Comparison of ENCODE assay signal across 1 cellular context in the genomic region with DNA sequence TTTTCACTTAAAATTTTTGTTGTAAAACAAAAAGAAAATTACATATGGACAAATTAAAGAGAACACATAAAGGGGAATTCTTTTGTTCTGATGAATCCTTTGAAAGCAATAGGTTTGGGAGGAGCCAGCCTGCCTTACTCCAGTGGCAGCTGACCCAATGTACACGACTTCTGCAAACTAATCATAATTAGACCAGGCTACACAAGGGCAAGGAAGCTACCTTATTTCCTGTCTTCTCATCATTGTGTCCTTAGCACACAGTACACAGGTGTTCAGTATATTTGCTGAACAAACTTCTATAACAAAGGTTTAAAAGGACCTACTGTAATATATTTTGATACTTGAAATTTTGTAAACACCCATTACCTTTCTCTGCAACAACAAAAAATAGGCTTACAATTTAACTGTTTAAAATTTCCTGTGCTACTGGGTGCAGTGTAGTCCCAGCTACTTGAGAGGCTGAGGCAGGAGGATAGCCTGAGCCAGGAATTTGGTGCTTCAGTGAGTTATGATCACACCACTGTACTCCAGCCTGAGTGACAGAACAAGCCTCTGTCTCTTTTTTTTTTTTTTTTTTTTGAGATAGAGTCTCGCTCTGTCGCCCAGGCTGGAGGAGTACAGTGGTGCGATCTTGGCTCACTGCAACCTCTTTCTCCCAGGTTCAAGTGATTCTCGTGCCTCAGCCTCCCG.
TF ChIP-seq lines count a peak whose summit lies in the region.

No MANE protein-coding gene starts in this region.

TF ChIP-seq in HepG2, 621 proteins besides CTCF, POLR2A, EP300 and RAD21 (continued from another document and continues in another):
- TF ChIP-seq, protein P1, sequence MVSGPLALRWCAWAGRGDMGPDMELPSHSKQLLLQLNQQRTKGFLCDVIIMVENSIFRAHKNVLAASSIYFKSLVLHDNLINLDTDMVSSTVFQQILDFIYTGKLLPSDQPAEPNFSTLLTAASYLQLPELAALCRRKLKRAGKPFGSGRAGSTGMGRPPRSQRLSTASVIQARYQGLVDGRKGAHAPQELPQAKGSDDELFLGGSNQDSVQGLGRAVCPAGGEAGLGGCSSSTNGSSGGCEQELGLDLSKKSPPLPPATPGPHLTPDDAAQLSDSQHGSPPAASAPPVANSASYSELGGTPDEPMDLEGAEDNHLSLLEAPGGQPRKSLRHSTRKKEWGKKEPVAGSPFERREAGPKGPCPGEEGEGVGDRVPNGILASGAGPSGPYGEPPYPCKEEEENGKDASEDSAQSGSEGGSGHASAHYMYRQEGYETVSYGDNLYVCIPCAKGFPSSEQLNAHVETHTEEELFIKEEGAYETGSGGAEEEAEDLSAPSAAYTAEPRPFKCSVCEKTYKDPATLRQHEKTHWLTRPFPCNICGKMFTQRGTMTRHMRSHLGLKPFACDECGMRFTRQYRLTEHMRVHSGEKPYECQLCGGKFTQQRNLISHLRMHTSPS (CRISPR knock-in tag; IDR thresholded peaks at IDR 0.05; ENCODE audit: low read depth), result no peak
- TF ChIP-seq, protein P2, sequence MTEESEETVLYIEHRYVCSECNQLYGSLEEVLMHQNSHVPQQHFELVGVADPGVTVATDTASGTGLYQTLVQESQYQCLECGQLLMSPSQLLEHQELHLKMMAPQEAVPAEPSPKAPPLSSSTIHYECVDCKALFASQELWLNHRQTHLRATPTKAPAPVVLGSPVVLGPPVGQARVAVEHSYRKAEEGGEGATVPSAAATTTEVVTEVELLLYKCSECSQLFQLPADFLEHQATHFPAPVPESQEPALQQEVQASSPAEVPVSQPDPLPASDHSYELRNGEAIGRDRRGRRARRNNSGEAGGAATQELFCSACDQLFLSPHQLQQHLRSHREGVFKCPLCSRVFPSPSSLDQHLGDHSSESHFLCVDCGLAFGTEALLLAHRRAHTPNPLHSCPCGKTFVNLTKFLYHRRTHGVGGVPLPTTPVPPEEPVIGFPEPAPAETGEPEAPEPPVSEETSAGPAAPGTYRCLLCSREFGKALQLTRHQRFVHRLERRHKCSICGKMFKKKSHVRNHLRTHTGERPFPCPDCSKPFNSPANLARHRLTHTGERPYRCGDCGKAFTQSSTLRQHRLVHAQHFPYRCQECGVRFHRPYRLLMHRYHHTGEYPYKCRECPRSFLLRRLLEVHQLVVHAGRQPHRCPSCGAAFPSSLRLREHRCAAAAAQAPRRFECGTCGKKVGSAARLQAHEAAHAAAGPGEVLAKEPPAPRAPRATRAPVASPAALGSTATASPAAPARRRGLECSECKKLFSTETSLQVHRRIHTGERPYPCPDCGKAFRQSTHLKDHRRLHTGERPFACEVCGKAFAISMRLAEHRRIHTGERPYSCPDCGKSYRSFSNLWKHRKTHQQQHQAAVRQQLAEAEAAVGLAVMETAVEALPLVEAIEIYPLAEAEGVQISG (CRISPR knock-in tag; IDR thresholded peaks at IDR 0.05), result no peak
- peak; percentile 46; the same call in 1 of the 2 replicates for TF ChIP-seq TCF7 (IDR thresholded peaks at IDR 0.05; ENCODE audit: low read depth)
- no peak for TF ChIP-seq AKAP8 (CRISPR knock-in tag; IDR thresholded peaks at IDR 0.05)
- no peak for TF ChIP-seq ZNF160 (CRISPR knock-in tag; IDR thresholded peaks at IDR 0.05)
- TF ChIP-seq ZNF644 (CRISPR knock-in tag; IDR thresholded peaks at IDR 0.05; ENCODE audit: low read depth), result no peak
- TF ChIP-seq, protein P3, sequence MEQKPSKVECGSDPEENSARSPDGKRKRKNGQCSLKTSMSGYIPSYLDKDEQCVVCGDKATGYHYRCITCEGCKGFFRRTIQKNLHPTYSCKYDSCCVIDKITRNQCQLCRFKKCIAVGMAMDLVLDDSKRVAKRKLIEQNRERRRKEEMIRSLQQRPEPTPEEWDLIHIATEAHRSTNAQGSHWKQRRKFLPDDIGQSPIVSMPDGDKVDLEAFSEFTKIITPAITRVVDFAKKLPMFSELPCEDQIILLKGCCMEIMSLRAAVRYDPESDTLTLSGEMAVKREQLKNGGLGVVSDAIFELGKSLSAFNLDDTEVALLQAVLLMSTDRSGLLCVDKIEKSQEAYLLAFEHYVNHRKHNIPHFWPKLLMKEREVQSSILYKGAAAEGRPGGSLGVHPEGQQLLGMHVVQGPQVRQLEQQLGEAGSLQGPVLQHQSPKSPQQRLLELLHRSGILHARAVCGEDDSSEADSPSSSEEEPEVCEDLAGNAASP (CRISPR knock-in tag; IDR thresholded peaks at IDR 0.05; ENCODE audit: borderline replicate concordance), result no peak
- no peak for TF ChIP-seq MAFF (IDR thresholded peaks at IDR 0.05; ENCODE audit: low read depth, low read length)
- TF ChIP-seq ZNF282 (IDR thresholded peaks at IDR 0.05; ENCODE audit: partially characterized antibody), result no peak
- TF ChIP-seq, protein P4, sequence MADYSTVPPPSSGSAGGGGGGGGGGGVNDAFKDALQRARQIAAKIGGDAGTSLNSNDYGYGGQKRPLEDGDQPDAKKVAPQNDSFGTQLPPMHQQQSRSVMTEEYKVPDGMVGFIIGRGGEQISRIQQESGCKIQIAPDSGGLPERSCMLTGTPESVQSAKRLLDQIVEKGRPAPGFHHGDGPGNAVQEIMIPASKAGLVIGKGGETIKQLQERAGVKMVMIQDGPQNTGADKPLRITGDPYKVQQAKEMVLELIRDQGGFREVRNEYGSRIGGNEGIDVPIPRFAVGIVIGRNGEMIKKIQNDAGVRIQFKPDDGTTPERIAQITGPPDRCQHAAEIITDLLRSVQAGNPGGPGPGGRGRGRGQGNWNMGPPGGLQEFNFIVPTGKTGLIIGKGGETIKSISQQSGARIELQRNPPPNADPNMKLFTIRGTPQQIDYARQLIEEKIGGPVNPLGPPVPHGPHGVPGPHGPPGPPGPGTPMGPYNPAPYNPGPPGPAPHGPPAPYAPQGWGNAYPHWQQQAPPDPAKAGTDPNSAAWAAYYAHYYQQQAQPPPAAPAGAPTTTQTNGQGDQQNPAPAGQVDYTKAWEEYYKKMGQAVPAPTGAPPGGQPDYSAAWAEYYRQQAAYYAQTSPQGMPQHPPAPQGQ (CRISPR knock-in tag; IDR thresholded peaks at IDR 0.05; ENCODE audit: borderline replicate concordance), result no peak
- TF ChIP-seq FOXA1 (IDR thresholded peaks at IDR 0.05), result no peak
- peak; percentile 36; the same call in 1 of the 2 replicates for TF ChIP-seq FOXA1 (CRISPR knock-in tag; IDR thresholded peaks at IDR 0.05)
- TF ChIP-seq, protein P5, sequence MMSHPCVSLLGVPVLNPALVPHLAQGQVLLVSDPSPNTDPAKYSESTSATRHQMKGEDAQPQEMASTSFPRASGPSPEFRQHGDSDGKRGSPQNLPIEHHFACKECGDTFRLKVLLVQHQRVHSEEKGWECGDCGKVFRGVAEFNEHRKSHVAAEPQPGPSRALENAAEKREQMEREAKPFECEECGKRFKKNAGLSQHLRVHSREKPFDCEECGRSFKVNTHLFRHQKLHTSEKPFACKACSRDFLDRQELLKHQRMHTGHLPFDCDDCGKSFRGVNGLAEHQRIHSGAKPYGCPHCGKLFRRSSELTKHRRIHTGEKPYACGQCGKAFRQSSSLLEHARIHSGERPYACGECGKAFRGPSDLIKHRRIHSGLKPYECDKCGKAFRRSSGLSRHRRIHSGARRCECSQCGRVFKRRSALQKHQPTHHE (CRISPR knock-in tag; IDR thresholded peaks at IDR 0.05; ENCODE audit: borderline replicate concordance), result no peak
- TF ChIP-seq, protein P6, sequence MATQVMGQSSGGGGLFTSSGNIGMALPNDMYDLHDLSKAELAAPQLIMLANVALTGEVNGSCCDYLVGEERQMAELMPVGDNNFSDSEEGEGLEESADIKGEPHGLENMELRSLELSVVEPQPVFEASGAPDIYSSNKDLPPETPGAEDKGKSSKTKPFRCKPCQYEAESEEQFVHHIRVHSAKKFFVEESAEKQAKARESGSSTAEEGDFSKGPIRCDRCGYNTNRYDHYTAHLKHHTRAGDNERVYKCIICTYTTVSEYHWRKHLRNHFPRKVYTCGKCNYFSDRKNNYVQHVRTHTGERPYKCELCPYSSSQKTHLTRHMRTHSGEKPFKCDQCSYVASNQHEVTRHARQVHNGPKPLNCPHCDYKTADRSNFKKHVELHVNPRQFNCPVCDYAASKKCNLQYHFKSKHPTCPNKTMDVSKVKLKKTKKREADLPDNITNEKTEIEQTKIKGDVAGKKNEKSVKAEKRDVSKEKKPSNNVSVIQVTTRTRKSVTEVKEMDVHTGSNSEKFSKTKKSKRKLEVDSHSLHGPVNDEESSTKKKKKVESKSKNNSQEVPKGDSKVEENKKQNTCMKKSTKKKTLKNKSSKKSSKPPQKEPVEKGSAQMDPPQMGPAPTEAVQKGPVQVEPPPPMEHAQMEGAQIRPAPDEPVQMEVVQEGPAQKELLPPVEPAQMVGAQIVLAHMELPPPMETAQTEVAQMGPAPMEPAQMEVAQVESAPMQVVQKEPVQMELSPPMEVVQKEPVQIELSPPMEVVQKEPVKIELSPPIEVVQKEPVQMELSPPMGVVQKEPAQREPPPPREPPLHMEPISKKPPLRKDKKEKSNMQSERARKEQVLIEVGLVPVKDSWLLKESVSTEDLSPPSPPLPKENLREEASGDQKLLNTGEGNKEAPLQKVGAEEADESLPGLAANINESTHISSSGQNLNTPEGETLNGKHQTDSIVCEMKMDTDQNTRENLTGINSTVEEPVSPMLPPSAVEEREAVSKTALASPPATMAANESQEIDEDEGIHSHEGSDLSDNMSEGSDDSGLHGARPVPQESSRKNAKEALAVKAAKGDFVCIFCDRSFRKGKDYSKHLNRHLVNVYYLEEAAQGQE (IDR thresholded peaks at IDR 0.05; ENCODE audit: borderline replicate concordance in 1 of 2, low read depth in 1 of 2, low read length in 2 of 2), result no peak
- no peak for TF ChIP-seq SKI (IDR thresholded peaks at IDR 0.05; ENCODE audit: partially characterized antibody)
- TF ChIP-seq ZBTB8A (CRISPR knock-in tag; IDR thresholded peaks at IDR 0.05; ENCODE audit: borderline replicate concordance, low read depth), result no peak
- TF ChIP-seq, protein P7, sequence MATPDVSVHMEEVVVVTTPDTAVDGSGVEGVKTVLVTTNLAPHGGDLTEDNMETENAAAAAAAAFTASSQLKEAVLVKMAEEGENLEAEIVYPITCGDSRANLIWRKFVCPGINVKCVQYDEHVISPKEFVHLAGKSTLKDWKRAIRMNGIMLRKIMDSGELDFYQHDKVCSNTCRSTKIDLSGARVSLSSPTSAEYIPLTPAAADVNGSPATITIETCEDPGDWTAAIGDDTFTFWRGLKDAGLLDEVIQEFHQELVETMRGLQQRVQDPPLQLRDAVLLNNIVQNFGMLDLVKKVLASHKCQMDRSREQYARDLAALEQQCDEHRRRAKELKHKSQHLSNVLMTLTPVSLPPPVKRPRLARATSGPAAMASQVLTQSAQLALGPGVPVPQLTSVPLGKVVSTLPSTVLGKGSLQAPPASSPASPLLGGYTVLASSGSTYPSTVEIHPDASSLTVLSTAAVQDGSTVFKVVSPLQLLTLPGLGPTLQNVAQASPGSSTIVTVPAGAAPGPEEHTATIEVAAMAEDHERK (CRISPR knock-in tag; IDR thresholded peaks at IDR 0.05; ENCODE audit: low read depth), result no peak
- TF ChIP-seq DMAP1 (CRISPR knock-in tag; IDR thresholded peaks at IDR 0.05), result no peak
- 0 out of 2 replicates have a peak, but pooled peaks have one; percentile 21 for TF ChIP-seq ELF3 (CRISPR knock-in tag; IDR thresholded peaks at IDR 0.05)
- TF ChIP-seq ZNF180 (CRISPR knock-in tag; IDR thresholded peaks at IDR 0.05; ENCODE audit: borderline replicate concordance, low read depth), result no peak
- no peak for TF ChIP-seq HOXD1 (CRISPR knock-in tag; IDR thresholded peaks at IDR 0.05)
- TF ChIP-seq, protein P8, sequence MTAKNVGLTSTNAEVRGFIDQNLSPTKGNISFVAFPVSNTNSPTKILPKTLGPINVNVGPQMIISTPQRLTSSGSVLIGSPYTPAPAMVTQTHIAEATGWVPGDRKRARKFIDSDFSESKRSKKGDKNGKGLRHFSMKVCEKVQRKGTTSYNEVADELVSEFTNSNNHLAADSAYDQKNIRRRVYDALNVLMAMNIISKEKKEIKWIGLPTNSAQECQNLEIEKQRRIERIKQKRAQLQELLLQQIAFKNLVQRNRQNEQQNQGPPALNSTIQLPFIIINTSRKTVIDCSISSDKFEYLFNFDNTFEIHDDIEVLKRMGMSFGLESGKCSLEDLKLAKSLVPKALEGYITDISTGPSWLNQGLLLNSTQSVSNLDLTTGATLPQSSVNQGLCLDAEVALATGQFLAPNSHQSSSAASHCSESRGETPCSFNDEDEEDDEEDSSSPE (CRISPR knock-in tag; IDR thresholded peaks at IDR 0.05), result no peak
- no peak for TF ChIP-seq ZNF747 (CRISPR knock-in tag; IDR thresholded peaks at IDR 0.05; ENCODE audit: borderline replicate concordance)
- no peak for TF ChIP-seq HNRNPH1 (optimal IDR thresholded peaks at IDR 0.05; ENCODE audit: low read depth, low read length)
- no peak for TF ChIP-seq MLLT10 (CRISPR knock-in tag; IDR thresholded peaks at IDR 0.05)
- no peak for TF ChIP-seq ZNF382 (CRISPR knock-in tag; IDR thresholded peaks at IDR 0.05; ENCODE audit: borderline replicate concordance)
- TF ChIP-seq, protein P9, sequence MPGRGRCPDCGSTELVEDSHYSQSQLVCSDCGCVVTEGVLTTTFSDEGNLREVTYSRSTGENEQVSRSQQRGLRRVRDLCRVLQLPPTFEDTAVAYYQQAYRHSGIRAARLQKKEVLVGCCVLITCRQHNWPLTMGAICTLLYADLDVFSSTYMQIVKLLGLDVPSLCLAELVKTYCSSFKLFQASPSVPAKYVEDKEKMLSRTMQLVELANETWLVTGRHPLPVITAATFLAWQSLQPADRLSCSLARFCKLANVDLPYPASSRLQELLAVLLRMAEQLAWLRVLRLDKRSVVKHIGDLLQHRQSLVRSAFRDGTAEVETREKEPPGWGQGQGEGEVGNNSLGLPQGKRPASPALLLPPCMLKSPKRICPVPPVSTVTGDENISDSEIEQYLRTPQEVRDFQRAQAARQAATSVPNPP (CRISPR knock-in tag; IDR thresholded peaks at IDR 0.05), result no peak
- TF ChIP-seq ZSCAN29 (CRISPR knock-in tag; conservative IDR thresholded peaks at IDR 0.05), result no peak
- no peak for TF ChIP-seq ZNF773 (CRISPR knock-in tag; IDR thresholded peaks at IDR 0.05; ENCODE audit: borderline replicate concordance)
- no peak for TF ChIP-seq NRL (CRISPR knock-in tag; IDR thresholded peaks at IDR 0.05; ENCODE audit: borderline replicate concordance)
- TF ChIP-seq BCL6 (CRISPR knock-in tag; IDR thresholded peaks at IDR 0.05), result peak; percentile 44; the same call in 1 of the 2 replicates
- TF ChIP-seq ERF (CRISPR knock-in tag; IDR thresholded peaks at IDR 0.05), result 0 out of 2 replicates have a peak, but pooled peaks have one; percentile 49
- no peak for TF ChIP-seq HNF4G (IDR thresholded peaks at IDR 0.05; ENCODE audit: borderline replicate concordance, low read depth, low read length)
- no peak for TF ChIP-seq HNF4G (CRISPR knock-in tag; IDR thresholded peaks at IDR 0.05; ENCODE audit: borderline replicate concordance, low read depth)
